In the genomic region with DNA sequence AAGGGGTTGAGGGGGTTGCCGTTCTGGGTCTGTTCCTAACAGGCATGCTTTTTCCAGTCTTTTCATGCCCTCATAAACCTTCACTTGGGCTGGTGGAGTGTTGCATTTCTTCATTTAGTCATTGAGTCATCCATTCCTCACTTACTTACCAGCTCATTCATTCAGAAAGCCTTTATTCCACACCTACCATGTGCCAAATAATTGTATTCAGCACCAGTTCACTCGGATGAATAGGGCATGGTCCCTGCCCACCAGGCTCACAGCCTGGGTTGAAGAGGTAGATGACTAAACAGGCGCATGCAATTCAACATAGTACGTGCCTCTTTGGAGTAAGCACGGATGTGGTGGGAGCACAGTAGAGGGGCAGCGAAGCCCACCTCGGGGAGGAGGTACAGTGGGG, we compare ENCODE assay signal across 23 cellular contexts. TPM values are rescaled to one million over a fixed set of nuclear protein-coding genes. Genes with fewer than 3 reads are reported as not detected.
DNase-seq lines count a peak whose midpoint lies in the region; ATAC-seq and TF ChIP-seq lines count a peak whose summit lies in the region.
"Had no signal": no experiment of that assay in that cellular context is flagged by ENCODE, and none has a peak within 500 bp of the region (broad histone marks: within the 10 kb centered on the region; RNA-seq: fewer than 3 reads in every experiment).

No MANE protein-coding gene starts in this region.

- peak overlapping the region; percentile 65 to 72 for H3K27ac ChIP-seq in breast epithelium
- H3K27ac ChIP-seq in colonic mucosa: peak overlapping the region; percentile 70
- H3K27ac ChIP-seq in mesenchymal stem cell (ENCODE audit: low read length, poor library complexity, severe bottlenecking): no peak overlapping the region
- peak overlapping the region; percentile 23 to 81 for H3K27ac ChIP-seq in aorta (ENCODE audit: low read depth in 1 of 2, low read length in 2 of 2)
- H3K27ac ChIP-seq: gastrocnemius medialis, HL-60, Peyer's patch had no signal

- H3K27me3 Mint-ChIP-seq in MCF 10A (ENCODE audit: insufficient read depth, unreplicated experiment): no peaks in the 10 kb centered on the region
- H3K27me3 Mint-ChIP-seq: activated CD4-positive, alpha-beta memory T cell treated with anti-CD3 and anti-CD28 coated beads, Interleukin-2, amount 10 ng/mL, durations not matched to agents 7 days and 5 days had no signal

- no peak overlapping the region for H4K8ac ChIP-seq in mesenchymal stem cell (ENCODE audit: low read length)

- no peaks in the 10 kb centered on the region for H3K79me1 ChIP-seq in mesenchymal stem cell (replicated peaks; ENCODE audit: low read length, poor library complexity, severe bottlenecking)

- no peak overlapping the region for H3K4ac ChIP-seq in mesenchymal stem cell (ENCODE audit: low read depth in 1 of 2, low read length in 2 of 2)

- CTCF ChIA-PET in MCF 10A (lab: Yijun Ruan, JAX): no interaction called here

- no peak overlapping the region for H3K4me3 Mint-ChIP-seq in MCF 10A (ENCODE audit: unreplicated experiment)
- H3K4me3 Mint-ChIP-seq: activated CD4-positive, alpha-beta memory T cell treated with anti-CD3 and anti-CD28 coated beads, Interleukin-2, amount 10 ng/mL, durations not matched to agents 7 days and 5 days; activated naive CD8-positive, alpha-beta T cell; activated T-cell treated with anti-CD3 and anti-CD28 coated beads, Interleukin-2, amount 50 U/mL, for 4 hours; natural killer cell treated with Interleukin-12 subunit alpha and Interleukin-12 subunit beta and Interleukin-15 and Interleukin-18, amount 100 ng/mL, for 72 hours had no signal

- H2BK5ac ChIP-seq in mesenchymal stem cell (ENCODE audit: low read depth, low read length, poor library complexity, severe bottlenecking): no peak overlapping the region

- H3K27ac Mint-ChIP-seq in MCF 10A (ENCODE audit: low read depth, unreplicated experiment): no peak overlapping the region
- H3K27ac Mint-ChIP-seq: activated CD4-positive, alpha-beta memory T cell treated with anti-CD3 and anti-CD28 coated beads, Interleukin-2, amount 10 ng/mL, durations not matched to agents 7 days and 5 days; activated naive CD8-positive, alpha-beta T cell; natural killer cell treated with Interleukin-12 subunit alpha and Interleukin-12 subunit beta and Interleukin-15 and Interleukin-18, amount 100 ng/mL, for 72 hours had no signal

- ATAC-seq in aorta (ENCODE audit: low FRiP score) (no peak), GM19395 (IDR thresholded peaks at IDR 0.05; ENCODE audit: unreplicated experiment) (no peak), HG02938 (IDR thresholded peaks at IDR 0.05; ENCODE audit: unreplicated experiment) (no peak)
- ATAC-seq: activated T-cell treated with anti-CD3 and anti-CD28 coated beads, Interleukin-2, amount 50 U/mL, for 4 hours; gastrocnemius medialis; K562; natural killer cell treated with Interleukin-12 subunit alpha and Interleukin-12 subunit beta and Interleukin-15 and Interleukin-18, amount 100 ng/mL, for 72 hours had no signal

- no peak for TF ChIP-seq POLR2A in breast epithelium (IDR thresholded peaks at IDR 0.05)

- no peak overlapping the region for H2AFZ ChIP-seq in mesenchymal stem cell (ENCODE audit: low read depth, low read length)

- H2AK5ac ChIP-seq in mesenchymal stem cell (ENCODE audit: low read length, severe bottlenecking): no peak overlapping the region

- no peak overlapping the region for H3K14ac ChIP-seq in mesenchymal stem cell (ENCODE audit: low read length in 2 of 2)

- no peak overlapping the region for H2BK15ac ChIP-seq in mesenchymal stem cell (ENCODE audit: low read depth, poor library complexity, severe bottlenecking)

- intact Hi-C loops in breast epithelium (cut with DNase I; ENCODE audit: low total_unique reads): no loop called here
- intact Hi-C loops in MCF 10A (cut with micrococcal nuclease): no loop called here
- intact Hi-C loops in colonic mucosa (cut with DNase I): no loop called here
- intact Hi-C loops in aorta (cut with DNase I): no loop called here

- no TSS peak for BruUV-seq in MCF 10A (replicated peaks; lab: Mats Ljungman, UMichigan)

- H3K27me3 ChIP-seq in breast epithelium: no peaks in the 10 kb centered on the region
- H3K27me3 ChIP-seq in colonic mucosa: no peaks in the 10 kb centered on the region
- H3K27me3 ChIP-seq in mesenchymal stem cell (ENCODE audit: control insufficient read depth in 1 of 2, insufficient read depth in 1 of 2, low read length in 2 of 2): no peaks in the 10 kb centered on the region
- no peaks in the 10 kb centered on the region for H3K27me3 ChIP-seq in aorta (ENCODE audit: control insufficient read depth in 1 of 2, insufficient read depth in 2 of 2, low read length in 1 of 2)
- H3K27me3 ChIP-seq: gastrocnemius medialis, Peyer's patch had no signal

- no peaks in the 10 kb centered on the region for H3K9me3 Mint-ChIP-seq in MCF 10A (ENCODE audit: unreplicated experiment)
- H3K9me3 Mint-ChIP-seq: activated CD4-positive, alpha-beta memory T cell treated with anti-CD3 and anti-CD28 coated beads, Interleukin-2, amount 10 ng/mL, durations not matched to agents 7 days and 5 days; activated T-cell treated with anti-CD3 and anti-CD28 coated beads, Interleukin-2, amount 50 U/mL, for 4 hours; natural killer cell treated with Interleukin-12 subunit alpha and Interleukin-12 subunit beta and Interleukin-15 and Interleukin-18, amount 100 ng/mL, for 72 hours had no signal

- H3K18ac ChIP-seq in mesenchymal stem cell (ENCODE audit: low read depth in 1 of 2, low read length in 2 of 2): no peak overlapping the region

- H2BK12ac ChIP-seq in mesenchymal stem cell (ENCODE audit: low read length in 2 of 2): no peak overlapping the region

- H3K9me3 ChIP-seq in breast epithelium (no peaks in the 10 kb centered on the region), colonic mucosa (no peaks in the 10 kb centered on the region), mesenchymal stem cell (ENCODE audit: control insufficient read depth, low read length) (peaks cover 4% of the 10 kb centered on the region), aorta (ENCODE audit: control insufficient read depth, low read length) (no peaks in the 10 kb centered on the region)
- H3K9me3 ChIP-seq: gastrocnemius medialis, Peyer's patch had no signal

- peak overlapping the region in 2 of 3 donors; percentile 1 to 11 for H3K4me3 ChIP-seq in breast epithelium
- no peak overlapping the region for H3K4me3 ChIP-seq in colonic mucosa
- peak overlapping the region in 1 of 2 experiments; percentile 17 for H3K4me3 ChIP-seq in mesenchymal stem cell (ENCODE audit: insufficient read depth in 1 of 2, low read depth in 1 of 2, low read length in 2 of 2)
- H3K4me3 ChIP-seq in aorta (ENCODE audit: low read length in 2 of 2): no peak overlapping the region
- H3K4me3 ChIP-seq: gastrocnemius medialis, K562, Peyer's patch had no signal

- H3K23ac ChIP-seq in mesenchymal stem cell (ENCODE audit: low read length in 2 of 2): no peak overlapping the region

- TF ChIP-seq CTCF in breast epithelium (IDR thresholded peaks at IDR 0.05): no peak
- no peak for TF ChIP-seq CTCF in MCF 10A (IDR thresholded peaks at IDR 0.05; ENCODE audit: unreplicated experiment)
- no peak for TF ChIP-seq CTCF in colonic mucosa (IDR thresholded peaks at IDR 0.05)

- H3K9ac ChIP-seq in colonic mucosa (ENCODE audit: low read depth in 2 of 2, low read length in 2 of 2) (peak overlapping the region in 1 of 2 donors; percentile 75), mesenchymal stem cell (ENCODE audit: low read length) (peak overlapping the region; percentile 68)

- no peaks in the 10 kb centered on the region for H3K36me3 ChIP-seq in breast epithelium
- H3K36me3 ChIP-seq in colonic mucosa: no peaks in the 10 kb centered on the region
- H3K36me3 ChIP-seq in mesenchymal stem cell (ENCODE audit: control insufficient read depth in 1 of 2, insufficient read depth in 2 of 2, low read depth in 1 of 2, low read length in 2 of 2): no peaks in the 10 kb centered on the region
- H3K36me3 ChIP-seq in aorta (ENCODE audit: control insufficient read depth in 1 of 2, insufficient read depth in 2 of 2, low read length in 1 of 2): no peaks in the 10 kb centered on the region
- H3K36me3 ChIP-seq: gastrocnemius medialis, Peyer's patch had no signal

- 89% methylated on average over 6 of the region's 7 CpGs for WGBS in mesenchymal stem cell
- 64 to 68% methylated on average over 7 of the region's 7 CpGs for WGBS in aorta, 2 donors

- DNase-seq in breast epithelium (ENCODE audit: low spot score in 2 of 2) (no peak), MCF 10A (ENCODE audit: unreplicated experiment) (no peak), colonic mucosa (no peak), mesenchymal stem cell (no peak), aorta (no peak), HuH-7.5 (ENCODE audit: low spot score) (no peak)
- DNase-seq: 8988T; activated CD4-positive, alpha-beta memory T cell treated with anti-CD3 and anti-CD28 coated beads, Interleukin-2, amount 10 ng/mL, durations not matched to agents 7 days and 5 days; activated T-cell treated with anti-CD3 and anti-CD28 coated beads, Interleukin-2, amount 50 U/mL, for 4 hours; C1 segment of cervical spinal cord; central memory CD4-positive, alpha-beta T cell; DMS 273 treated with DMSO at 0.1 percent for 48 hours; gastrocnemius medialis; left ventricle myocardium superior; NCI-H2171; NCI-H82; Peyer's patch had no signal

- peaks cover 6% of the 10 kb centered on the region for H3K36me3 Mint-ChIP-seq in MCF 10A (ENCODE audit: insufficient read depth, unreplicated experiment)
- H3K36me3 Mint-ChIP-seq: activated naive CD8-positive, alpha-beta T cell; natural killer cell treated with Interleukin-12 subunit alpha and Interleukin-12 subunit beta and Interleukin-15 and Interleukin-18, amount 100 ng/mL, for 72 hours had no signal

- no peak overlapping the region for H4K91ac ChIP-seq in mesenchymal stem cell (ENCODE audit: low read length)

- H2BK120ac ChIP-seq in mesenchymal stem cell (ENCODE audit: low read depth, low read length): no peak overlapping the region

- H3K4me2 ChIP-seq in mesenchymal stem cell (ENCODE audit: low read length, poor library complexity, severe bottlenecking): no peak overlapping the region

- H3K4me1 ChIP-seq in breast epithelium (peaks cover 0 to 3% of the 10 kb centered on the region in 2 donors), colonic mucosa (no peaks in the 10 kb centered on the region), mesenchymal stem cell (ENCODE audit: control insufficient read depth, insufficient read depth, low read depth, low read length) (no peaks in the 10 kb centered on the region), aorta (ENCODE audit: control insufficient read depth in 1 of 2, insufficient read depth in 2 of 2, low read length in 2 of 2) (peaks cover 3 to 4% of the 10 kb centered on the region in 2 donors)
- H3K4me1 ChIP-seq: gastrocnemius medialis had no signal

- POLR2A ChIA-PET in MCF 10A (lab: Yijun Ruan, JAX): interaction anchor here (0.6 kb wide), 2 partner anchors 897 to 1267 kb away, joined by 3 to 4 read pairs; no protein-coding TSS in a partner anchor

- H3K4me1 Mint-ChIP-seq in MCF 10A (ENCODE audit: insufficient read depth, unreplicated experiment): peaks cover 25% of the 10 kb centered on the region
- H3K4me1 Mint-ChIP-seq: activated CD4-positive, alpha-beta memory T cell treated with anti-CD3 and anti-CD28 coated beads, Interleukin-2, amount 10 ng/mL, durations not matched to agents 7 days and 5 days had no signal

RNA-seq across cellular contexts. Expression of gene THSD4, which starts 35.1 kb away (rescaled TPM):
- 10 to 100 TPM in 2 of 3 donors, under 1 TPM in 1; 0.64 to 58.7 (median 41.3) TPM for total RNA-seq in breast epithelium
- 36.3 and 38.2 TPM in 2 replicates for total RNA-seq in MCF 10A (2022)
- 10 to 100 TPM; 18.8 to 23.5 TPM for total RNA-seq in colonic mucosa
- 5.7 TPM for polyA plus RNA-seq in mesenchymal stem cell (2013, experiment 1 of 2)
- polyA plus RNA-seq in mesenchymal stem cell (2013, experiment 2 of 2): 5.6 TPM
- total RNA-seq in aorta: 100 to 1,000 TPM in 1 of 2 donors, 10 to 100 TPM in 1; 53.8 to 143 TPM
- polyA plus RNA-seq in aorta: 1 to 10 TPM; 6.3 to 6.9 TPM
- total RNA-seq: natural killer cell treated with Interleukin-12 subunit alpha and Interleukin-12 subunit beta and Interleukin-15 and Interleukin-18, amount 100 ng/mL, for 72 hours had no signal

Comparison
In these comparisons a context has a peak if more than half of its experiments do, and no peak if none do; other contexts are left out.
1. H3K4me3 ChIP-seq: peak in breast epithelium (2 of 3); none in colonic mucosa (single experiment) and aorta (0 of 2).